14 cellular contexts compared by ENCODE assay signal in genomic region chr12:53235742-53236442, GRCh38. TPM values are rescaled to one million over a fixed set of nuclear protein-coding genes. Genes with fewer than 3 reads are reported as not detected.
DNase-seq lines count a peak whose midpoint lies in the region; ATAC-seq, FAIRE-seq and TF ChIP-seq lines count a peak whose summit lies in the region.
"Had no signal": no experiment of that assay in that cellular context is flagged by ENCODE, and none has a peak within 500 bp of the region (broad histone marks: within the 10 kb centered on the region; RNA-seq: fewer than 3 reads in every experiment).

No MANE protein-coding gene starts in this region.

- no peak for FAIRE-seq in bronchial epithelial cell (lab: Jason Lieb, UNC)
- FAIRE-seq: A549, GM12892 had no signal

- ATAC-seq in GM18870 (IDR thresholded peaks at IDR 0.05; ENCODE audit: unreplicated experiment) = no peak
- ATAC-seq in HG02623 (IDR thresholded peaks at IDR 0.05; ENCODE audit: unreplicated experiment) = no peak
- ATAC-seq: A549 had no signal

- peaks cover 44% of the 10 kb centered on the region for H3K4me1 Mint-ChIP-seq in T-helper 1 cell treated with Interleukin-12 subunit alpha and Interleukin-12 subunit beta and Interleukin-4 antibody, amounts not matched to agents 30 μg/mL and 1 μg/mL, for 36 hours (ENCODE audit: low read depth)
- peaks cover 49% of the 10 kb centered on the region for H3K4me1 Mint-ChIP-seq in nephron progenitor cell
- peaks cover 41% of the 10 kb centered on the region for H3K4me1 Mint-ChIP-seq in osteocyte (ENCODE audit: unreplicated experiment)

- peak overlapping the region; percentile 72 for H3K27ac Mint-ChIP-seq in T-helper 1 cell treated with Interleukin-12 subunit alpha and Interleukin-12 subunit beta and Interleukin-4 antibody, amounts not matched to agents 30 μg/mL and 1 μg/mL, for 36 hours
- H3K27ac Mint-ChIP-seq in nephron progenitor cell (peak overlapping the region; percentile 18), osteocyte (ENCODE audit: unreplicated experiment) (no peak overlapping the region)

- TF ChIP-seq CTCF in bronchial epithelial cell (IDR thresholded peaks at IDR 0.05; ENCODE audit: insufficient read depth, low read length, severe bottlenecking) (no peak), nephron progenitor cell (IDR thresholded peaks at IDR 0.05) (no peak), osteocyte (IDR thresholded peaks at IDR 0.05) (no peak)

- H3K9me3 Mint-ChIP-seq in T-helper 1 cell treated with Interleukin-12 subunit alpha and Interleukin-12 subunit beta and Interleukin-4 antibody, amounts not matched to agents 30 μg/mL and 1 μg/mL, for 36 hours = no peaks in the 10 kb centered on the region
- H3K9me3 Mint-ChIP-seq in nephron progenitor cell (no peaks in the 10 kb centered on the region), osteocyte (ENCODE audit: unreplicated experiment) (no peaks in the 10 kb centered on the region)

- H3K4me3 Mint-ChIP-seq in T-helper 1 cell treated with Interleukin-12 subunit alpha and Interleukin-12 subunit beta and Interleukin-4 antibody, amounts not matched to agents 30 μg/mL and 1 μg/mL, for 36 hours = no peak overlapping the region
- no peak overlapping the region for H3K4me3 Mint-ChIP-seq in nephron progenitor cell
- no peak overlapping the region for H3K4me3 Mint-ChIP-seq in osteocyte (ENCODE audit: unreplicated experiment)

- DNase-seq in T-helper 1 cell = no peak
- peak; percentile 29 for DNase-seq in NCI-H69 (lab: John Stamatoyannopoulos, UW)
- peak; percentile 34 for DNase-seq in bronchial epithelial cell (ENCODE audit: low read depth)
- DNase-seq in nephron progenitor cell = no peak
- DNase-seq in osteocyte (ENCODE audit: extremely low spot score, unreplicated experiment) = no peak
- DNase-seq: GOT3, KG1, trophoblast cell had no signal

- H3K27me3 Mint-ChIP-seq in T-helper 1 cell treated with Interleukin-12 subunit alpha and Interleukin-12 subunit beta and Interleukin-4 antibody, amounts not matched to agents 30 μg/mL and 1 μg/mL, for 36 hours (ENCODE audit: low read depth) = peaks cover 5% of the 10 kb centered on the region
- H3K27me3 Mint-ChIP-seq in nephron progenitor cell (ENCODE audit: low read depth, poor library complexity) = peaks cover 12% of the 10 kb centered on the region
- peaks cover 9% of the 10 kb centered on the region for H3K27me3 Mint-ChIP-seq in osteocyte (ENCODE audit: unreplicated experiment)

- H3K36me3 ChIP-seq in bronchial epithelial cell (ENCODE audit: control insufficient read depth, insufficient read depth, low read length) = no peaks in the 10 kb centered on the region
- H3K36me3 ChIP-seq: right atrium auricular region had no signal

- no peaks in the 10 kb centered on the region for H3K27me3 ChIP-seq in bronchial epithelial cell (ENCODE audit: control insufficient read depth, insufficient read depth, low read length)
- H3K27me3 ChIP-seq: right atrium auricular region had no signal

- no peaks in the 10 kb centered on the region for H3K36me3 Mint-ChIP-seq in T-helper 1 cell treated with Interleukin-12 subunit alpha and Interleukin-12 subunit beta and Interleukin-4 antibody, amounts not matched to agents 30 μg/mL and 1 μg/mL, for 36 hours (ENCODE audit: low read depth)
- no peaks in the 10 kb centered on the region for H3K36me3 Mint-ChIP-seq in nephron progenitor cell (ENCODE audit: low read depth)
- no peaks in the 10 kb centered on the region for H3K36me3 Mint-ChIP-seq in osteocyte (ENCODE audit: unreplicated experiment)

- H3K4me3 ChIP-seq in bronchial epithelial cell (ENCODE audit: low read depth, low read length) = no peak overlapping the region
- H3K4me3 ChIP-seq: A549, right atrium auricular region had no signal

RNA-seq across cellular contexts. Expression of gene RARG, which starts 3.9 kb away (rescaled TPM):
- total RNA-seq in bronchial epithelial cell (24.7 and 74.6 TPM in 2 replicates), osteocyte (31.6 and 34.9 TPM in 2 replicates)

RNA-seq across cellular contexts. Expression of gene ITGB7, which starts 28.8 kb away (rescaled TPM):
- 8.4 and 15.7 TPM in 2 replicates for total RNA-seq in bronchial epithelial cell
- total RNA-seq in osteocyte = 0.83 TPM in 1 of 2 replicates, not detected in the other

RNA-seq across cellular contexts. Expression of gene ESPL1, which starts 32.2 kb away (rescaled TPM):
- total RNA-seq in bronchial epithelial cell = 0.26 and 1.4 TPM in 2 replicates
- total RNA-seq in osteocyte = 7.6 and 8.6 TPM in 2 replicates

RNA-seq across cellular contexts. Expression of gene CSAD, which starts 55.2 kb away (rescaled TPM):
- 6.6 and 11.1 TPM in 2 replicates for total RNA-seq in bronchial epithelial cell
- 45.0 and 47.0 TPM in 2 replicates for total RNA-seq in osteocyte

RNA-seq across cellular contexts. Expression of gene ZNF740, which starts 55.4 kb away (rescaled TPM):
- total RNA-seq in bronchial epithelial cell (15.2 and 16.6 TPM in 2 replicates), osteocyte (39.6 and 55.4 TPM in 2 replicates)

Comparison
In these comparisons a context has a peak if more than half of its experiments do, and no peak if none do; other contexts are left out.
1. DNase-seq: peak in NCI-H69 (single experiment) and bronchial epithelial cell (single experiment); none in T-helper 1 cell (0 of 5), nephron progenitor cell (single experiment) and osteocyte (single experiment).